ENCODE assay signal across 7 cellular contexts in the genomic region with DNA sequence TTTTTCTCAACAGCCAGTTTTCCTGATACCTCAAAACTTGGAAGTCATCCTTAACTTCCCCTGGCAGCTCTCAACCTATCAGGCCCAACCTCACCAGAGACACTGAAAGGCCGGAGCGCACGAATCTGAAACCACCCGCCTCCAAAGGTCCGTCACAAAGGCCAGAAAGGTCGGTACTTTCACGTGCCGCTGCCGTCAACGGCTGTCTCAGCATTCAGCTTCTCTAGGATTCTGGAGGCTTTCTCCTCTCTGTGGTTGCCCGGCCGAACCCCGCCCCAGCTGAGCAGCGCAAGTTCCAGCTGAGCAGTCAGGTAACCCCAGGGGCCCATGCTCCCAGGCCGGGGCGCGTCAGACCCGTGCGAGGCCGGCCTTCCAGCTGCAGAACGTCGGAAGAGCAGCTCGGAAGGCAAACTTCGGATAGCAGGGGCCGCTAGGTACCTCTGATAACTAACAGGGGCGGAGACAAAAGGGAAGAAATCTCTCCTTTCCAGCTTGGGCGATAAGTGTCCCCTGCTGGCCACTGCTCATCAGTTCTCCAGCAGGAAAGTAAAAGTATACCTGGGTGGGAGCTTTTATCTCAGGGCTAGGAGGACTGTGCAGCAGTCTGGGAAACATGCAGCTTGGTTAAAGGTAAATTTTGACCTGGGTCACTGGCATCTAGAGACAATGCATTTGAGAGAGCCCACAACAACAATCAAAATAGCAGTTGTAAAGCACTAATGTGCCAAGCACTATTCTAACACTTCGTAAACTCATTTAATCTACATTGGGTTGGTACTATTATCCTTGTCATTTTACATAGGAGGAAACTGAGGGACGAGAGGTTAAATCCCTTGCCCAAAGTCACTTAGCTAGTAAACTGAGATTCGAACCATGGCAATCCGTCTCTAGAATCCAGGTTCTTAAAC. TPM values are rescaled to one million over a fixed set of nuclear protein-coding genes. Genes with fewer than 3 reads are reported as not detected.
DNase-seq lines count a peak whose midpoint lies in the region; ATAC-seq and TF ChIP-seq lines count a peak whose summit lies in the region.

No MANE protein-coding gene starts in this region.

- H3K27ac ChIP-seq in MM.1S (ENCODE audit: low read length), result peak overlapping the region; percentile 54; the same call in 1 of the 2 replicates

- peak; percentile 94 for ATAC-seq in memory B cell (ENCODE audit: low read depth)

- peaks cover 15% of the 10 kb centered on the region for H3K4me1 Mint-ChIP-seq in memory B cell

- no peaks in the 10 kb centered on the region for H3K79me2 ChIP-seq in MM.1S (ENCODE audit: low read length)

- no peaks in the 10 kb centered on the region for H3K9me2 ChIP-seq in MM.1S (replicated peaks; ENCODE audit: insufficient read depth, low read length)

- DNase-seq in H7 (peak; percentile 84), MM.1S (peak; percentile 91), epithelial cell of esophagus (ENCODE audit: low read depth) (peak; percentile 83), memory B cell (ENCODE audit: low spot score in 2 of 2) (peak; percentile 78 to 80)
- peak; percentile 2 to 22 for DNase-seq in activated CD4-positive, alpha-beta T cell treated with anti-CD3 and anti-CD28 coated beads for 4 hours
- DNase-seq in stimulated activated CD8-positive, alpha-beta memory T cell treated with anti-CD3 and anti-CD28 coated beads, Interleukin-4, amount 100 ng/mL, for 24 hours (ENCODE audit: low read depth), result peak; percentile 24

- no peaks in the 10 kb centered on the region for H4K20me1 ChIP-seq in MM.1S (ENCODE audit: insufficient read depth, low read length)

- H3F3A ChIP-seq in MM.1S (ENCODE audit: insufficient read depth, low read length), result peaks cover 8% of the 10 kb centered on the region; the same call in 1 of the 2 replicates

- no peak overlapping the region for H3K4me3 ChIP-seq in GM12875 (ENCODE audit: low read depth, low read length)
- peak overlapping the region; percentile 46 for H3K4me3 ChIP-seq in H7 (ENCODE audit: insufficient read depth, low read depth, low read length)
- H3K4me3 ChIP-seq in MM.1S (ENCODE audit: low read length), result peak overlapping the region; percentile 60
- H3K4me3 ChIP-seq in epithelial cell of esophagus (ENCODE audit: low read length), result peak overlapping the region; percentile 51

- H3K4me3 Mint-ChIP-seq in memory B cell, result peak overlapping the region; percentile 88

- no peaks in the 10 kb centered on the region for H3K9me3 Mint-ChIP-seq in memory B cell

- TF ChIP-seq CTCF in GM12875 (IDR thresholded peaks at IDR 0.05; ENCODE audit: borderline replicate concordance, insufficient read depth, low read depth, low read length) (peak; percentile 34; the same call in 1 of the 2 replicates), MM.1S (IDR thresholded peaks at IDR 0.05; ENCODE audit: low read length) (peak; percentile 50), epithelial cell of esophagus (IDR thresholded peaks at IDR 0.05; ENCODE audit: insufficient read depth, low read depth, low read length, missing control alignments) (peak; percentile 61)

- H3K9me3 ChIP-seq in MM.1S (replicated peaks; ENCODE audit: insufficient read depth, low read length), result no peaks in the 10 kb centered on the region

- peak overlapping the region; percentile 98 for H3K27ac Mint-ChIP-seq in memory B cell

- H3K9ac ChIP-seq in MM.1S (ENCODE audit: low read length), result peak overlapping the region; percentile 35; the same call in 1 of the 2 replicates

- H2AFZ ChIP-seq in MM.1S (ENCODE audit: low read length), result peak overlapping the region; percentile 56

- H3K4me1 ChIP-seq in MM.1S (ENCODE audit: low read length), result peaks cover 6% of the 10 kb centered on the region

- no peaks in the 10 kb centered on the region for H3K27me3 Mint-ChIP-seq in memory B cell

- peak overlapping the region; percentile 80 for H3K4me2 ChIP-seq in MM.1S (ENCODE audit: low read depth, low read length)

- H3K36me3 Mint-ChIP-seq in memory B cell, result peaks cover 28% of the 10 kb centered on the region

- H3K27me3 ChIP-seq in H7 (ENCODE audit: control insufficient read depth, insufficient read depth, low read length), result no peaks in the 10 kb centered on the region
- no peaks in the 10 kb centered on the region for H3K27me3 ChIP-seq in MM.1S (replicated peaks; ENCODE audit: insufficient read depth, low read length)

- H3K36me3 ChIP-seq in H7 (replicated peaks; ENCODE audit: control insufficient read depth, insufficient read depth, low read length) (peaks cover 7% of the 10 kb centered on the region), MM.1S (replicated peaks; ENCODE audit: insufficient read depth, low read length) (no peaks in the 10 kb centered on the region)

RNA-seq across cellular contexts. Expression of a gene that starts 16.1 kb away (rescaled TPM):
- total RNA-seq in H7 (2014; rRNA removed; shearing (Covaris generic)), result 4.6 and 7.1 TPM in 2 replicates

RNA-seq across cellular contexts. Expression of a gene that starts 33.7 kb away (rescaled TPM):
- 6.5 and 8.1 TPM in 2 replicates for total RNA-seq in H7 (2014; rRNA removed; shearing (Covaris generic))

RNA-seq across cellular contexts. Expression of a gene that starts 47.5 kb away (rescaled TPM):
- 5.6 and 5.8 TPM in 2 replicates for total RNA-seq in H7 (2014; rRNA removed; shearing (Covaris generic))

RNA-seq across cellular contexts. Expression of a gene that starts 59.8 kb away (rescaled TPM):
- total RNA-seq in H7 (2014; rRNA removed; shearing (Covaris generic)), result 3.0 and 6.5 TPM in 2 replicates

Comparison
In these comparisons a context has a peak if more than half of its experiments do, and no peak if none do; other contexts are left out.
1. DNase-seq: peak in every context shown above with its lines; median percentile 91 in MM.1S; 84 in H7; 83 in epithelial cell of esophagus; 79 in memory B cell; 24 in stimulated activated CD8-positive, alpha-beta memory T cell treated with anti-CD3 and anti-CD28 coated beads, Interleukin-4, amount 100 ng/mL, for 24 hours; 12 in activated CD4-positive, alpha-beta T cell treated with anti-CD3 and anti-CD28 coated beads for 4 hours.